ENCODE assay signal across 16 cellular contexts in the genomic region with DNA sequence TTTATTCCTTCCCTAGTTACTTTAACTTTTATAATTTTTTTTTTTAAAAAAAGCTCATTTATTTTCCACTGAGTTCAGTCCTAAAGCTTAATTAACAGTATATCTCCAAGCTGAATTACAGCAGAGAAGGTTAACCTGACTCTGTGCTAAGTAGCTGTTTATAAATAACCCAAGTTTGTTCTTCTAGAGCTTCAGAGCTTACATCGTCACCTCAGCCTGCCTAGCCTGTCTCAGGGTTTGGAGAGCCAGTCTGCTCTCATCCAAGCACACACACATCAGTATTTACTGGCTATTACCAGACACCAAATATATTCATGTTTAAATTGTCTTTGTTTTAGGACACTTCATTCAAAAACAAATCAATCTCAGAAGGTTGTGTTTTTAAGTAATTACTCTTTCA.
DNase-seq lines count a peak whose midpoint lies in the region; FAIRE-seq and TF ChIP-seq lines count a peak whose summit lies in the region.
"Had no signal": no experiment of that assay in that cellular context is flagged by ENCODE, and none has a peak within 500 bp of the region (broad histone marks: within the 10 kb centered on the region; RNA-seq: fewer than 3 reads in every experiment).

No MANE protein-coding gene starts in this region.

- H3K27me3 Mint-ChIP-seq in brain: no peaks in the 10 kb centered on the region
- H3K27me3 Mint-ChIP-seq in neural progenitor cell (ENCODE audit: insufficient read depth, low read depth): no peaks in the 10 kb centered on the region
- H3K27me3 Mint-ChIP-seq: CD4-positive, alpha-beta T cell had no signal

- H3K36me3 ChIP-seq in left ventricle myocardium inferior (no peaks in the 10 kb centered on the region), neural progenitor cell (no peaks in the 10 kb centered on the region)
- H3K36me3 ChIP-seq: HAP-1 had no signal

- no peaks in the 10 kb centered on the region for H4K20me1 ChIP-seq in neural progenitor cell (ENCODE audit: low read depth)

- H3K27me3 ChIP-seq in left ventricle myocardium inferior (ENCODE audit: low read depth) (no peaks in the 10 kb centered on the region), neural progenitor cell (no peaks in the 10 kb centered on the region)

- H3K9me3 ChIP-seq in left ventricle myocardium inferior (replicated peaks): no peaks in the 10 kb centered on the region
- no peaks in the 10 kb centered on the region for H3K9me3 ChIP-seq in neural progenitor cell (ENCODE audit: low read depth)
- H3K9me3 ChIP-seq: A549, HAP-1 had no signal

- H3K27ac Mint-ChIP-seq in brain (peak overlapping the region in 3 of 5 experiments; percentile 46 to 74 (median 64)), neural progenitor cell (no peak overlapping the region)
- H3K27ac Mint-ChIP-seq: CD4-positive, alpha-beta T cell had no signal

- H3K9ac ChIP-seq in neural progenitor cell: no peak overlapping the region

- H3K4me3 Mint-ChIP-seq in brain (no peak overlapping the region), neural progenitor cell (no peak overlapping the region)
- H3K4me3 Mint-ChIP-seq: CD4-positive, alpha-beta T cell had no signal

- FAIRE-seq in D721Med (lab: Jason Lieb, UNC): no peak
- FAIRE-seq: A549, HepG2 had no signal

- H3K4me1 Mint-ChIP-seq in brain (peaks cover 20% of the 10 kb centered on the region), neural progenitor cell (peaks cover 12% of the 10 kb centered on the region)

- no peaks in the 10 kb centered on the region for H3K79me2 ChIP-seq in neural progenitor cell (ENCODE audit: low read depth)

- intact Hi-C loops in left ventricle myocardium inferior (cut with micrococcal nuclease): no loop called here

- DNase-seq in NCI-H82 (lab: John Stamatoyannopoulos, UW): peak; percentile 21
- DNase-seq in NCI-H82 treated with DMSO at 0.1 percent for 48 hours (lab: John Stamatoyannopoulos, UW; ENCODE audit: unreplicated experiment): no peak
- no peak for DNase-seq in left ventricle myocardium inferior
- DNase-seq in neural progenitor cell (ENCODE audit: low spot score): no peak
- no peak for DNase-seq in D721Med (ENCODE audit: insufficient read length, low spot score)
- no peak for DNase-seq in UCSD-AML1 (lab: John Stamatoyannopoulos, UW; ENCODE audit: unreplicated experiment)
- DNase-seq: AML-193; CD4-positive, alpha-beta T cell; DMS79 treated with DMSO at 0.1 percent for 48 hours; GF-D8 had no signal

- peaks cover 18% of the 10 kb centered on the region for H3K4me1 ChIP-seq in left ventricle myocardium inferior
- peaks cover 4% of the 10 kb centered on the region for H3K4me1 ChIP-seq in neural progenitor cell

- no peaks in the 10 kb centered on the region for H3F3A ChIP-seq in neural progenitor cell (ENCODE audit: low read depth)

- H3K36me3 Mint-ChIP-seq in brain: peaks cover 12% of the 10 kb centered on the region
- peaks cover 2% of the 10 kb centered on the region for H3K36me3 Mint-ChIP-seq in neural progenitor cell

- H3K27ac ChIP-seq in left ventricle myocardium inferior (replicated peaks) (peak overlapping the region; percentile 35), neural progenitor cell (peak overlapping the region; percentile 5)
- H3K27ac ChIP-seq: 22Rv1, A549, C4-2B had no signal

- H3K4me2 ChIP-seq in neural progenitor cell: no peak overlapping the region
- H3K4me2 ChIP-seq: A549 had no signal

- H2AFZ ChIP-seq in neural progenitor cell (replicated peaks): no peak overlapping the region

- no peak for TF ChIP-seq CTCF in brain (conservative IDR thresholded peaks at IDR 0.05)
- no peak for TF ChIP-seq CTCF in left ventricle myocardium inferior (IDR thresholded peaks at IDR 0.05; ENCODE audit: borderline replicate concordance)
- no peak for TF ChIP-seq CTCF in neural progenitor cell (IDR thresholded peaks at IDR 0.05)
- no peak for TF ChIP-seq CTCF in D721Med (IDR thresholded peaks at IDR 0.05; ENCODE audit: insufficient read depth, missing control alignments)

- H3K9me3 Mint-ChIP-seq in brain (no peaks in the 10 kb centered on the region), neural progenitor cell (no peaks in the 10 kb centered on the region)
- H3K9me3 Mint-ChIP-seq: CD4-positive, alpha-beta T cell had no signal

- no peak overlapping the region for H3K4me3 ChIP-seq in left ventricle myocardium inferior
- H3K4me3 ChIP-seq in neural progenitor cell: no peak overlapping the region
- H3K4me3 ChIP-seq: A549, HAP-1 had no signal
